11 cellular contexts compared by ENCODE assay signal in genomic region chr5:89232139-89232603, GRCh38.
DNase-seq lines count a peak whose midpoint lies in the region; ATAC-seq, FAIRE-seq and TF ChIP-seq lines count a peak whose summit lies in the region.
"Had no signal": no experiment of that assay in that cellular context is flagged by ENCODE, and none has a peak within 500 bp of the region (broad histone marks: within the 10 kb centered on the region; RNA-seq: fewer than 3 reads in every experiment).

No MANE protein-coding gene starts in this region.

- DNase-seq in neural crest cell (ENCODE audit: low read depth, low spot score) (no peak), NCI-H2081 treated with DMSO at 0.1 percent for 48 hours (lab: John Stamatoyannopoulos, UW) (no peak), frontal cortex (ENCODE audit: low spot score in 2 of 2) (no peak)
- DNase-seq in activated CD4-positive, CD25-positive, alpha-beta regulatory T cell (lab: John Stamatoyannopoulos, UW) = no peak
- no peak for DNase-seq in activated CD8-positive, alpha-beta memory T cell treated with anti-CD3 and anti-CD28 coated beads for 24 hours
- DNase-seq: H7, kidney, NCI-H446 treated with DMSO at 0.1 percent for 48 hours had no signal

- no peaks in the 10 kb centered on the region for H3K9me3 Mint-ChIP-seq in neural crest cell

- no peaks in the 10 kb centered on the region for H3K36me3 Mint-ChIP-seq in neural crest cell (ENCODE audit: low read depth)

- TF ChIP-seq CTCF in neural crest cell (conservative IDR thresholded peaks at IDR 0.05) = no peak

- no peaks in the 10 kb centered on the region for H3K27me3 Mint-ChIP-seq in neural crest cell (ENCODE audit: low read depth)

- peak overlapping the region; percentile 8 for H3K27ac Mint-ChIP-seq in neural crest cell (ENCODE audit: unreplicated experiment)

- ATAC-seq in GM18873 (IDR thresholded peaks at IDR 0.05; ENCODE audit: low FRiP score, unreplicated experiment) (peak; percentile 97), GM21619 (IDR thresholded peaks at IDR 0.05; ENCODE audit: unreplicated experiment) (peak; percentile 95), HG03135 (IDR thresholded peaks at IDR 0.05; ENCODE audit: unreplicated experiment) (peak; percentile 97)

- no peak overlapping the region for H3K4me3 Mint-ChIP-seq in neural crest cell

- FAIRE-seq in frontal cortex (lab: Jason Lieb, UNC) = no peak
- FAIRE-seq: kidney had no signal

- no peaks in the 10 kb centered on the region for H3K4me1 Mint-ChIP-seq in neural crest cell
